In the genomic region with DNA sequence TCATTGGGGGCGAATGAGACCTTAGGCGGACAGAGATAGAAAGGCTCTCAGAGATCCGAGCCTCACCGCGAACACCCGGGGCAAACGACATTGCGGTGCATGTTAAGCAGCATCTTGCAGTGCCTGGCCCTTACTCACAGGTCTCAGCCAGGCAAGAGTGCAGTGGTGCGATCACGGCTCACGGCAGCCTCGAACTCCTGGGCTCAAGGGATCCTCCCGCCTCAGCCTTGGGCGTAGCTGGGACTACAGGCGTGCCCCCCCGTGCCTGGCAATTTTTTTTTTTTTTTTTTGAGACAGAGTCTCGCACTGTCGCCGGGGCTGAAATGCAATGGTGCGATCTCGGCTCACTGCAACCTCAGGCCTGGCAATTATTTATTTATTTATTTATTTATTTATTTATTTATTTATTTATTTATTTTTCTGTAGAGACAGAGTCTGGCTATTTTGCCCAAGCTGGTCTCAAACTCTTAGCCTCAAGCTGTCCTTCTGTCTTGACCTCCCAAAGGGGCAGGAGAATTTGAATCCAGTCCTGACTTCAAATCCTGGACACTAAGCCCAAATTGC, we compare ENCODE assay signal across 8 cellular contexts. TPM values are rescaled to one million over a fixed set of nuclear protein-coding genes. Genes with fewer than 3 reads are reported as not detected.
DNase-seq lines count a peak whose midpoint lies in the region; TF ChIP-seq lines count a peak whose summit lies in the region.

No MANE protein-coding gene starts in this region.

- intact Hi-C loops in activated naive CD4-positive, alpha-beta T cell treated with anti-CD3 and anti-CD28 coated beads for 36 hours (cut with micrococcal nuclease), result no loop called here
- intact Hi-C loops in transverse colon (cut with DNase I; ENCODE audit: low total_unique reads), result no loop called here

- WGBS in transverse colon (ENCODE audit: low coverage in 1 of 2), 2 donors, result 65 to 76% methylated on average over 2 to 21 of the region's 21 CpGs

- H3K4me3 Mint-ChIP-seq in activated naive CD4-positive, alpha-beta T cell treated with anti-CD3 and anti-CD28 coated beads for 36 hours, result peak overlapping the region; percentile 46
- peak overlapping the region; percentile 67 for H3K4me3 Mint-ChIP-seq in activated naive CD8-positive, alpha-beta T cell

- no peak for TF ChIP-seq POLR2A in transverse colon (IDR thresholded peaks at IDR 0.05)

- in situ Hi-C loops in transverse colon (cut with MboI; ENCODE audit: low pct_ligation_motif_present in 1 of 4, low pct_unique_long_range_greater_than_20kb in 1 of 4, low sequenced_read_pairs in 3 of 4), result loop anchor here in 2 of 4 donors (10.0 to 25.0 kb wide), 2 partner anchors 66 to 97 kb away; no protein-coding TSS in a partner anchor

- no peak overlapping the region for H3K27ac Mint-ChIP-seq in activated naive CD4-positive, alpha-beta T cell treated with anti-CD3 and anti-CD28 coated beads for 36 hours
- H3K27ac Mint-ChIP-seq in activated naive CD8-positive, alpha-beta T cell, result no peak overlapping the region

- no peaks in the 10 kb centered on the region for H3K36me3 ChIP-seq in transverse colon

- H3K4me3 ChIP-seq in transverse colon, result peak overlapping the region in 3 of 4 donors; percentile 44 to 60 (median 52)

- H3K9me3 ChIP-seq in transverse colon, result no peaks in the 10 kb centered on the region

- DNase-seq in activated naive CD4-positive, alpha-beta T cell treated with anti-CD3 and anti-CD28 coated beads for 36 hours, result no peak
- DNase-seq in activated naive CD4-positive, alpha-beta T cell treated with Interleukin-2 at 50 U/mL for 16 hours, result no peak
- DNase-seq in kidney tubule cell (ENCODE audit: low spot score) (peak; percentile 36), transverse colon (no peak), dedifferentiated amniotic fluid mesenchymal stem cell (ENCODE audit: extremely low spot score) (no peak), RKO (ENCODE audit: low spot score) (no peak)
- no peak for DNase-seq in activated effector memory CD4-positive, alpha-beta T cell treated with Interleukin-2 at 50 U/mL for 16 hours

- H3K4me1 Mint-ChIP-seq in activated naive CD4-positive, alpha-beta T cell treated with anti-CD3 and anti-CD28 coated beads for 36 hours (ENCODE audit: low read depth), result peaks cover 5% of the 10 kb centered on the region
- peaks cover 9% of the 10 kb centered on the region for H3K4me1 Mint-ChIP-seq in activated naive CD8-positive, alpha-beta T cell (ENCODE audit: low read depth)

- no peaks in the 10 kb centered on the region for H3K36me3 Mint-ChIP-seq in activated naive CD4-positive, alpha-beta T cell treated with anti-CD3 and anti-CD28 coated beads for 36 hours (ENCODE audit: low read depth)
- no peaks in the 10 kb centered on the region for H3K36me3 Mint-ChIP-seq in activated naive CD8-positive, alpha-beta T cell

- no peaks in the 10 kb centered on the region for H3K9me3 Mint-ChIP-seq in activated naive CD4-positive, alpha-beta T cell treated with anti-CD3 and anti-CD28 coated beads for 36 hours
- no peaks in the 10 kb centered on the region for H3K9me3 Mint-ChIP-seq in activated naive CD8-positive, alpha-beta T cell (ENCODE audit: low read depth)

- TF ChIP-seq CTCF in transverse colon (IDR thresholded peaks at IDR 0.05), result no peak

- no peak for TF ChIP-seq EP300 in transverse colon (IDR thresholded peaks at IDR 0.05; ENCODE audit: low read depth)

- CTCF ChIA-PET in activated naive CD4-positive, alpha-beta T cell treated with anti-CD3 and anti-CD28 coated beads for 36 hours (lab: Charles Lee), result interaction anchor here (0.6 kb wide), 1 partner anchor 381 kb away, joined by 4 read pairs; no protein-coding TSS in a partner anchor

- H3K4me1 ChIP-seq in transverse colon, result peaks cover 4 to 22% (median 20%) of the 10 kb centered on the region in 4 donors

- H3K27me3 ChIP-seq in transverse colon, result peaks cover 40% of the 10 kb centered on the region

- peaks cover 29% of the 10 kb centered on the region for H3K27me3 Mint-ChIP-seq in activated naive CD4-positive, alpha-beta T cell treated with anti-CD3 and anti-CD28 coated beads for 36 hours (ENCODE audit: low read depth)
- H3K27me3 Mint-ChIP-seq in activated naive CD8-positive, alpha-beta T cell, result peaks cover 18% of the 10 kb centered on the region

- H3K27ac ChIP-seq in transverse colon, result no peak overlapping the region

RNA-seq across cellular contexts. Expression of gene LAMA3, which starts 1.3 kb away (rescaled TPM):
- under 1 TPM; 0.05 to 0.10 TPM for total RNA-seq in activated naive CD4-positive, alpha-beta T cell treated with anti-CD3 and anti-CD28 coated beads for 36 hours
- total RNA-seq in transverse colon, result 10 to 100 TPM; 17.5 to 71.8 (median 47.4) TPM

RNA-seq across cellular contexts. Expression of gene ANKRD29, which starts 27.9 kb away (rescaled TPM):
- total RNA-seq in activated naive CD4-positive, alpha-beta T cell treated with anti-CD3 and anti-CD28 coated beads for 36 hours, result not detected
- total RNA-seq in transverse colon, result 1 to 10 TPM in 2 of 4 donors, under 1 TPM in 2; 0.75 to 2.2 (median 1.5) TPM

Comparison
In these comparisons a context has a peak if more than half of its experiments do, and no peak if none do; other contexts are left out.
1. RNA of gene LAMA3, which starts 1.3 kb away (total RNA-seq): 17.5 to 71.8 TPM in transverse colon; 0.05 to 0.10 TPM in activated naive CD4-positive, alpha-beta T cell treated with anti-CD3 and anti-CD28 coated beads for 36 hours; every median in the first group is over 10 times any median in the second.